ENCODE assay signal across 19 cellular contexts in genomic region chr15:81289910-81290309, GRCh38. TPM values are rescaled to one million over a fixed set of nuclear protein-coding genes. Genes with fewer than 3 reads are reported as not detected.
DNase-seq lines count a peak whose midpoint lies in the region; ATAC-seq, FAIRE-seq and TF ChIP-seq lines count a peak whose summit lies in the region.
"Had no signal": no experiment of that assay in that cellular context is flagged by ENCODE, and none has a peak within 500 bp of the region (broad histone marks: within the 10 kb centered on the region; RNA-seq: fewer than 3 reads in every experiment).

No MANE protein-coding gene starts in this region.

- no peaks in the 10 kb centered on the region for H3K27me3 ChIP-seq in K562 (ENCODE audit: control insufficient read depth in 2 of 2, insufficient read depth in 2 of 2, low read length in 2 of 2)

- peaks cover 15% of the 10 kb centered on the region for H3K9me3 Mint-ChIP-seq in activated CD8-positive, alpha-beta T cell treated with anti-CD3 and anti-CD28 coated beads for 36 hours
- H3K9me3 Mint-ChIP-seq in activated CD8-positive, alpha-beta T cell treated with anti-CD3 and anti-CD28 coated beads, Interleukin-2, amount 10 ng/mL, durations not matched to agents 7 days and 5 days (ENCODE audit: insufficient read depth), result peaks cover 4% of the 10 kb centered on the region
- peaks cover 0 to 4% (median 1%) of the 10 kb centered on the region in 3 donors for H3K9me3 Mint-ChIP-seq in IgD-negative memory B cell
- H3K9me3 Mint-ChIP-seq in stimulated activated effector memory CD8-positive, alpha-beta T cell treated with anti-CD3 and anti-CD28 coated beads, Interleukin-12 subunit alpha, Interleukin-12 subunit beta, amount 100 ng/mL, for 72 hours, result peaks cover 4% of the 10 kb centered on the region
- H3K9me3 Mint-ChIP-seq: GM23338 had no signal

- 26% methylated on average over 4 of the region's 4 CpGs for WGBS in K562 (ENCODE audit: insufficient coverage, low coverage, missing lambda C conversion rate)

- H3K36me3 ChIP-seq in K562 (ENCODE audit: control insufficient read depth, insufficient read depth, low read length), result no peaks in the 10 kb centered on the region

- H3K79me2 ChIP-seq in K562 (ENCODE audit: control insufficient read depth, insufficient read depth, low read length), result no peaks in the 10 kb centered on the region

- no peak for DNase-seq in activated CD8-positive, alpha-beta T cell treated with anti-CD3 and anti-CD28 coated beads for 36 hours
- no peak for DNase-seq in activated CD8-positive, alpha-beta T cell treated with anti-CD3 and anti-CD28 coated beads, Interleukin-2, amount 10 ng/mL, durations not matched to agents 7 days and 5 days
- DNase-seq in K562 (ENCODE audit: extremely low read depth in 1 of 4, low spot score in 3 of 4), result no peak
- no peak for DNase-seq in stimulated activated effector memory CD8-positive, alpha-beta T cell treated with anti-CD3 and anti-CD28 coated beads, Interleukin-12 subunit alpha, Interleukin-12 subunit beta, amount 100 ng/mL, for 72 hours (ENCODE audit: low spot score in 2 of 2)
- no peak for DNase-seq in NCI-H2171 (lab: John Stamatoyannopoulos, UW)
- DNase-seq: DND-41; GDM1; KBM-7; NCI-H1048; NCI-H1694; NCI-H2107; NCI-H69; NK-92 treated with Interleukin-12 subunit alpha and Interleukin-12 subunit beta, amount 100 ng/mL, for 24 hours had no signal

- intact Hi-C loops in activated CD8-positive, alpha-beta T cell treated with anti-CD3 and anti-CD28 coated beads for 36 hours (cut with micrococcal nuclease), result loop anchor here (10.0 kb wide), 2 partner anchors 295 to 1245 kb away; no protein-coding TSS in a partner anchor
- intact Hi-C loops in K562 (cut with micrococcal nuclease), result no loop called here

- CTCF ChIA-PET in activated CD8-positive, alpha-beta T cell treated with anti-CD3 and anti-CD28 coated beads for 36 hours (lab: Charles Lee), result interaction anchor here (1.4 to 7.7 kb wide), 7 partner anchors 9 to 110 kb away, joined by 3 to 90 read pairs (median 12); no protein-coding TSS in a partner anchor
- CTCF ChIA-PET in activated CD8-positive, alpha-beta T cell treated with anti-CD3 and anti-CD28 coated beads, Interleukin-2, amount 10 ng/mL, durations not matched to agents 7 days and 5 days (lab: Charles Lee), result interaction anchor here (0.9 to 16.6 kb wide), 6 partner anchors 10 to 24 kb away, joined by 3 to 243 read pairs (median 12); no protein-coding TSS in a partner anchor
- CTCF ChIA-PET in K562 (lab: Yijun Ruan, JAX; ENCODE audit: low intra/inter-chr PET ratio), result no interaction called here

- no peak overlapping the region for H2AFZ ChIP-seq in K562 (ENCODE audit: low read depth, low read length)
- H2AFZ ChIP-seq: GM23338 had no signal

- no peak for TF ChIP-seq CTCF in activated CD8-positive, alpha-beta T cell treated with anti-CD3 and anti-CD28 coated beads for 36 hours (IDR thresholded peaks at IDR 0.05)
- TF ChIP-seq CTCF in K562 (IDR thresholded peaks at IDR 0.05 in 2 of 3, conservative IDR thresholded peaks at IDR 0.05 in 1 of 3; ENCODE audit: insufficient read depth in 2 of 3, low read depth in 1 of 3, low read length in 3 of 3), result no peak

- H3K27me3 Mint-ChIP-seq in activated CD8-positive, alpha-beta T cell treated with anti-CD3 and anti-CD28 coated beads for 36 hours, result no peaks in the 10 kb centered on the region
- H3K27me3 Mint-ChIP-seq in activated CD8-positive, alpha-beta T cell treated with anti-CD3 and anti-CD28 coated beads, Interleukin-2, amount 10 ng/mL, durations not matched to agents 7 days and 5 days (ENCODE audit: low read depth), result no peaks in the 10 kb centered on the region
- no peaks in the 10 kb centered on the region for H3K27me3 Mint-ChIP-seq in IgD-negative memory B cell

- H3K4me3 Mint-ChIP-seq in activated CD8-positive, alpha-beta T cell treated with anti-CD3 and anti-CD28 coated beads for 36 hours, result no peak overlapping the region
- H3K4me3 Mint-ChIP-seq in activated CD8-positive, alpha-beta T cell treated with anti-CD3 and anti-CD28 coated beads, Interleukin-2, amount 10 ng/mL, durations not matched to agents 7 days and 5 days, result no peak overlapping the region
- H3K4me3 Mint-ChIP-seq in IgD-negative memory B cell, result peak overlapping the region in 3 of 4 donors; percentile 19 to 49 (median 31)
- no peak overlapping the region for H3K4me3 Mint-ChIP-seq in stimulated activated effector memory CD8-positive, alpha-beta T cell treated with anti-CD3 and anti-CD28 coated beads, Interleukin-12 subunit alpha, Interleukin-12 subunit beta, amount 100 ng/mL, for 72 hours
- H3K4me3 Mint-ChIP-seq: GM23338 had no signal

- H3K27ac ChIP-seq in K562 (ENCODE audit: extremely low read depth, low read depth, low read length), result no peak overlapping the region
- H3K27ac ChIP-seq: C4-2B had no signal

- no peaks in the 10 kb centered on the region for H3K9me3 ChIP-seq in K562 (replicated peaks; ENCODE audit: control insufficient read depth, insufficient read depth, low read depth, low read length)

- no peaks in the 10 kb centered on the region for H3K4me1 ChIP-seq in K562 (replicated peaks in 1 of 2; ENCODE audit: control insufficient read depth in 2 of 2, insufficient read depth in 2 of 2, low read length in 2 of 2)

- no peak for FAIRE-seq in K562 (lab: Jason Lieb, UNC)
- FAIRE-seq: D721Med had no signal

- H3K9ac ChIP-seq in K562 (ENCODE audit: insufficient read depth in 1 of 2, low read depth in 2 of 2, low read length in 2 of 2), result no peak overlapping the region

- no peak for TF ChIP-seq EP300 in K562 (IDR thresholded peaks at IDR 0.05; ENCODE audit: low read length)

- TF ChIP-seq RAD21 in K562 (CRISPR knock-in tag; conservative IDR thresholded peaks at IDR 0.05 in 1 of 2, IDR thresholded peaks at IDR 0.05 in 1 of 2), result no peak

- no peaks in the 10 kb centered on the region for H4K20me1 ChIP-seq in K562 (replicated peaks; ENCODE audit: control insufficient read depth, insufficient read depth, low read length)

- ATAC-seq in activated CD8-positive, alpha-beta T cell treated with anti-CD3 and anti-CD28 coated beads for 36 hours, result no peak
- no peak for ATAC-seq in activated CD8-positive, alpha-beta T cell treated with anti-CD3 and anti-CD28 coated beads, Interleukin-2, amount 10 ng/mL, durations not matched to agents 7 days and 5 days
- no peak for ATAC-seq in K562
- no peak for ATAC-seq in stimulated activated effector memory CD8-positive, alpha-beta T cell treated with anti-CD3 and anti-CD28 coated beads, Interleukin-12 subunit alpha, Interleukin-12 subunit beta, amount 100 ng/mL, for 72 hours
- ATAC-seq in HG03521 (IDR thresholded peaks at IDR 0.05; ENCODE audit: unreplicated experiment), result no peak
- ATAC-seq in GM19455 (IDR thresholded peaks at IDR 0.05; ENCODE audit: unreplicated experiment), result no peak
- ATAC-seq: GM23338 had no signal

- no TSS peak for BruUV-seq in K562 (replicated peaks; lab: Mats Ljungman, UMichigan)

- H3K36me3 Mint-ChIP-seq in activated CD8-positive, alpha-beta T cell treated with anti-CD3 and anti-CD28 coated beads for 36 hours (ENCODE audit: low read depth), result peaks cover 48% of the 10 kb centered on the region
- peaks cover 16% of the 10 kb centered on the region for H3K36me3 Mint-ChIP-seq in activated CD8-positive, alpha-beta T cell treated with anti-CD3 and anti-CD28 coated beads, Interleukin-2, amount 10 ng/mL, durations not matched to agents 7 days and 5 days (ENCODE audit: low read depth)
- no peaks in the 10 kb centered on the region for H3K36me3 Mint-ChIP-seq in IgD-negative memory B cell
- peaks cover 6% of the 10 kb centered on the region for H3K36me3 Mint-ChIP-seq in stimulated activated effector memory CD8-positive, alpha-beta T cell treated with anti-CD3 and anti-CD28 coated beads, Interleukin-12 subunit alpha, Interleukin-12 subunit beta, amount 100 ng/mL, for 72 hours

- H3K9me1 ChIP-seq in K562 (ENCODE audit: control insufficient read depth, insufficient read depth, low read length), result no peaks in the 10 kb centered on the region

- peaks cover 91% of the 10 kb centered on the region for H3K4me1 Mint-ChIP-seq in activated CD8-positive, alpha-beta T cell treated with anti-CD3 and anti-CD28 coated beads for 36 hours (ENCODE audit: low read depth)
- H3K4me1 Mint-ChIP-seq in activated CD8-positive, alpha-beta T cell treated with anti-CD3 and anti-CD28 coated beads, Interleukin-2, amount 10 ng/mL, durations not matched to agents 7 days and 5 days (ENCODE audit: low read depth), result peaks cover 89% of the 10 kb centered on the region
- peaks cover 51 to 72% (median 63%) of the 10 kb centered on the region in 3 donors for H3K4me1 Mint-ChIP-seq in IgD-negative memory B cell
- H3K4me1 Mint-ChIP-seq in stimulated activated effector memory CD8-positive, alpha-beta T cell treated with anti-CD3 and anti-CD28 coated beads, Interleukin-12 subunit alpha, Interleukin-12 subunit beta, amount 100 ng/mL, for 72 hours, result peaks cover 89% of the 10 kb centered on the region

- in situ Hi-C loops in K562 (cut with MboI), result no loop called here

- peak overlapping the region; percentile 69 for H3K27ac Mint-ChIP-seq in activated CD8-positive, alpha-beta T cell treated with anti-CD3 and anti-CD28 coated beads for 36 hours
- no peak overlapping the region for H3K27ac Mint-ChIP-seq in activated CD8-positive, alpha-beta T cell treated with anti-CD3 and anti-CD28 coated beads, Interleukin-2, amount 10 ng/mL, durations not matched to agents 7 days and 5 days
- peak overlapping the region; percentile 8 to 96 (median 26) for H3K27ac Mint-ChIP-seq in IgD-negative memory B cell
- H3K27ac Mint-ChIP-seq in stimulated activated effector memory CD8-positive, alpha-beta T cell treated with anti-CD3 and anti-CD28 coated beads, Interleukin-12 subunit alpha, Interleukin-12 subunit beta, amount 100 ng/mL, for 72 hours, result peak overlapping the region; percentile 6
- H3K27ac Mint-ChIP-seq: GM23338 had no signal

- POLR2A ChIA-PET in activated CD8-positive, alpha-beta T cell treated with anti-CD3 and anti-CD28 coated beads for 36 hours (lab: Charles Lee), result interaction anchor here (0.9 to 5.0 kb wide), 4 partner anchors 9 to 24 kb away, joined by 3 to 42 read pairs (median 6); no protein-coding TSS in a partner anchor
- POLR2A ChIA-PET in activated CD8-positive, alpha-beta T cell treated with anti-CD3 and anti-CD28 coated beads, Interleukin-2, amount 10 ng/mL, durations not matched to agents 7 days and 5 days (lab: Charles Lee), result interaction anchor here (5.6 to 8.9 kb wide), 2 partner anchors 11 to 18 kb away, joined by 72 to 117 read pairs; no protein-coding TSS in a partner anchor
- POLR2A ChIA-PET in K562 (lab: Yijun Ruan, JAX), result interaction anchor here (0.5 to 1.6 kb wide), 4 partner anchors 10 to 73 kb away, joined by 3 to 5 read pairs (median 4); no protein-coding TSS in a partner anchor

- no peak overlapping the region for H3K4me2 ChIP-seq in K562 (ENCODE audit: insufficient read depth, low read length)
- H3K4me2 ChIP-seq: GM23338 had no signal

- TF ChIP-seq POLR2A in K562 (conservative IDR thresholded peaks at IDR 0.05), result no peak

- H3K4me3 ChIP-seq in K562, result no peak overlapping the region
- H3K4me3 ChIP-seq: GM23338 had no signal

RNA-seq across cellular contexts. Expression of gene STARD5, which starts 34.0 kb away (rescaled TPM):
- 1 to 10 TPM; 6.7 to 6.9 TPM for total RNA-seq in activated CD8-positive, alpha-beta T cell treated with anti-CD3 and anti-CD28 coated beads for 36 hours
- 1 to 10 TPM; 4.9 to 5.3 TPM for total RNA-seq in activated CD8-positive, alpha-beta T cell treated with anti-CD3 and anti-CD28 coated beads, Interleukin-2, amount 10 ng/mL, durations not matched to agents 7 days and 5 days
- polyA plus RNA-seq in IgD-negative memory B cell (8.4 TPM), K562 (2011; rRNA removed) (4.8 and 5.7 TPM in 2 replicates), K562 (2014; fragmentation: Illumina TruSeq; extraction: Trizol) (3.8 and 4.4 TPM in 2 replicates), K562 (2014; fragmentation: Nextera tagmentation; extraction: Ambion mirVana) (1 to 10 TPM; 1.8 to 2.1 TPM), K562 (2014; rRNA removed) (2.2 and 2.5 TPM in 2 replicates)
- total RNA-seq in K562 (2011; cell fraction: chromatin; rRNA removed; ENCODE audit: low replicate concordance), result 15.5 and 16.0 TPM in 2 replicates
- 10.4 and 11.8 TPM in 2 replicates for total RNA-seq in K562 (2011; cell fraction: nucleolus; rRNA removed)
- total RNA-seq in K562 (2011; cell fraction: nucleoplasm; rRNA removed), result 14.9 and 15.2 TPM in 2 replicates
- total RNA-seq in K562 (2014; rRNA removed) (1.7 and 3.9 TPM in 2 replicates), K562 (2014; rRNA removed; fragmentation: Illumina TruSeq; extraction: Trizol) (2.0 and 2.1 TPM in 2 replicates), K562 (2015; rRNA removed; fragmentation: Illumina TruSeq; extraction: Trizol) (2.1 and 2.4 TPM in 2 replicates), K562 (2021) (3.1 and 3.6 TPM in 2 replicates)
- 5.5 and 5.9 TPM in 2 replicates for polyA plus RNA-seq in K562 (2011; cell fraction: cytosol; rRNA removed)
- polyA plus RNA-seq in K562 (2011; cell fraction: nucleus; rRNA removed), result 11.6 and 22.7 TPM in 2 replicates
- polyA plus RNA-seq in K562 (2012), result 2.4 and 2.7 TPM in 2 replicates
- polyA minus RNA-seq in K562 (2011; rRNA and poly(A)+ RNA removed), result 4.1 and 9.6 TPM in 2 replicates
- 0.73 and 2.3 TPM in 2 replicates for polyA minus RNA-seq in K562 (2011; cell fraction: cytosol; rRNA and poly(A)+ RNA removed)
- 6.4 and 7.9 TPM in 2 replicates for polyA minus RNA-seq in K562 (2011; cell fraction: nucleus; rRNA and poly(A)+ RNA removed)

Comparison
In these comparisons a context has a peak if more than half of its experiments do, and no peak if none do; other contexts are left out.
1. H3K4me3 Mint-ChIP-seq: peak in IgD-negative memory B cell (3 of 4); none in activated CD8-positive, alpha-beta T cell treated with anti-CD3 and anti-CD28 coated beads for 36 hours (single experiment), activated CD8-positive, alpha-beta T cell treated with anti-CD3 and anti-CD28 coated beads, Interleukin-2, amount 10 ng/mL, durations not matched to agents 7 days and 5 days (single experiment) and stimulated activated effector memory CD8-positive, alpha-beta T cell treated with anti-CD3 and anti-CD28 coated beads, Interleukin-12 subunit alpha, Interleukin-12 subunit beta, amount 100 ng/mL, for 72 hours (single experiment).